ENCODE assay signal across 8 cellular contexts in the genomic region with DNA sequence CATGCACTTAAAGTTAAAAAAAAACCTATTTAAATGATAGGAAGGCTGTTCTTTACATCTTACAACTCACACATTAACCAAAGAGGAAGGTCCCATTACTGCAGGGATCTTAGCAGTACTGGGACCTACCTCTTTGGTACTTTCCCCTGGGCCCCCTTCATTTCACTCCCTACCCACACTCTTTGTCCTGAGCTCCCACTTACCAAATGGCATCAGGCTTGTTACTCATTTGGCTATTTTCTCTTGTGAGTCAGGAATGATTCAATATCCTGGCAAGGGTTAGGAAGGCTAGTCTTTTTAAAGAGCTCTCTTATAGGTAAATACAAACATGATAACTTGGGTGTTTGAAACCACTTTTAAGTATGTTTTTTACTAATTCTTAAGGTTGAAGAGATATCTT.
A peak's percentile ranks its signal among the peaks of the same experiment; 100 is the strongest.
DNase-seq lines count a peak whose midpoint lies in the region; ATAC-seq and TF ChIP-seq lines count a peak whose summit lies in the region.
"Had no signal": no experiment of that assay in that cellular context is flagged by ENCODE, and none has a peak within 500 bp of the region (broad histone marks: within the 10 kb centered on the region; RNA-seq: fewer than 3 reads in every experiment).

No MANE protein-coding gene starts in this region.

- H3K36me3 ChIP-seq in skeletal muscle satellite cell (ENCODE audit: insufficient read depth, low read length) = no peaks in the 10 kb centered on the region
- H3K36me3 ChIP-seq: SJCRH30 had no signal

- DNase-seq in GM03348 (ENCODE audit: low spot score) (peak; percentile 74), M059J (ENCODE audit: low read depth) (peak; percentile 97), cardiac fibroblast (ENCODE audit: low read depth in 2 of 2) (peak; percentile 80 to 97)
- DNase-seq: SJCRH30 had no signal

- H3K9ac ChIP-seq in skeletal muscle satellite cell (ENCODE audit: low read depth, low read length) = peak overlapping the region; percentile 57

- H3K4me1 ChIP-seq in skeletal muscle satellite cell (ENCODE audit: control insufficient read depth, insufficient read depth, low read length) = peaks cover 70% of the 10 kb centered on the region

- no peaks in the 10 kb centered on the region for H3K27me3 ChIP-seq in skeletal muscle satellite cell (ENCODE audit: control insufficient read depth, insufficient read depth, low read length)
- H3K27me3 ChIP-seq: SJCRH30 had no signal

- no peaks in the 10 kb centered on the region for H3K9me3 ChIP-seq in skeletal muscle satellite cell (replicated peaks; ENCODE audit: low read length)
- H3K9me3 ChIP-seq: SJCRH30 had no signal

- H3K4me3 ChIP-seq in cardiac fibroblast (replicated peaks in 1 of 2; ENCODE audit: low read depth in 2 of 2, low read length in 2 of 2) (no peak overlapping the region), skeletal muscle satellite cell (ENCODE audit: low read length) (no peak overlapping the region)
- H3K4me3 ChIP-seq: SJCRH30 had no signal

- TF ChIP-seq CTCF in cardiac fibroblast (IDR thresholded peaks at IDR 0.05; ENCODE audit: low read depth, low read length) = no peak

- H3K4me2 ChIP-seq in skeletal muscle satellite cell (ENCODE audit: low read length) = peak overlapping the region; percentile 52

- ATAC-seq in GM18873 (IDR thresholded peaks at IDR 0.05; ENCODE audit: low FRiP score, unreplicated experiment) = no peak
- ATAC-seq in GM19395 (IDR thresholded peaks at IDR 0.05; ENCODE audit: unreplicated experiment) = no peak
- no peak for ATAC-seq in GM19328 (IDR thresholded peaks at IDR 0.05; ENCODE audit: unreplicated experiment)
